ENCODE assay signal across 8 cellular contexts in genomic region chr2:23940262-23940975, GRCh38. TPM values are rescaled to one million over a fixed set of nuclear protein-coding genes. Genes with fewer than 3 reads are reported as not detected.
DNase-seq lines count a peak whose midpoint lies in the region; ATAC-seq and TF ChIP-seq lines count a peak whose summit lies in the region.

UBXN2A (plus strand) TSS chr2:23940463; CDS start chr2:23958315, 17,852 bp downstream.

- H3K79me2 ChIP-seq in DOHH2 (ENCODE audit: control insufficient read depth, low read length) (peaks cover 45% of the 10 kb centered on the region), neural cell (replicated peaks; ENCODE audit: insufficient read depth, low read length) (peaks cover 36% of the 10 kb centered on the region)

- TF ChIP-seq CTCF in DOHH2 (IDR thresholded peaks at IDR 0.05; ENCODE audit: low read depth, low read length, poor library complexity, severe bottlenecking), result no peak
- TF ChIP-seq CTCF in RWPE2 (IDR thresholded peaks at IDR 0.05; ENCODE audit: poor library complexity, severe bottlenecking), result no peak
- TF ChIP-seq CTCF in fibroblast of villous mesenchyme (IDR thresholded peaks at IDR 0.05; ENCODE audit: insufficient read depth, low read depth, low read length), result no peak
- peak; percentile 22 for TF ChIP-seq CTCF in neural cell (IDR thresholded peaks at IDR 0.05; ENCODE audit: poor library complexity, severe bottlenecking)

- H3K9me3 ChIP-seq in DOHH2 (ENCODE audit: control insufficient read depth, insufficient read depth, low read length), result no peaks in the 10 kb centered on the region
- H3K9me3 ChIP-seq in RWPE2 (ENCODE audit: severe bottlenecking), result no peaks in the 10 kb centered on the region
- H3K9me3 ChIP-seq in neural cell (ENCODE audit: low read length), result no peaks in the 10 kb centered on the region
- no peaks in the 10 kb centered on the region for H3K9me3 ChIP-seq in stomach smooth muscle (ENCODE audit: control insufficient read depth in 2 of 2, low read length in 2 of 2)

- peak; percentile 68 for ATAC-seq in GM21717 (IDR thresholded peaks at IDR 0.05; ENCODE audit: unreplicated experiment)
- ATAC-seq in RWPE2 (ENCODE audit: low read depth), result peak; percentile 79

- TF ChIP-seq EP300 in Ishikawa (IDR thresholded peaks at IDR 0.05; ENCODE audit: borderline replicate concordance), result no peak
- TF ChIP-seq EP300 in neural cell (conservative IDR thresholded peaks at IDR 0.05; ENCODE audit: poor library complexity, severe bottlenecking), result peak; percentile 26

- H4K20me1 ChIP-seq in DOHH2 (ENCODE audit: control insufficient read depth, insufficient read depth, low read depth, low read length), result no peaks in the 10 kb centered on the region
- no peaks in the 10 kb centered on the region for H4K20me1 ChIP-seq in neural cell (ENCODE audit: insufficient read depth)

- H3K9ac ChIP-seq in neural cell (ENCODE audit: low read length) (peak within 1 kb of the TSS; percentile 78), stomach smooth muscle (ENCODE audit: low read length in 2 of 2) (peak within 1 kb of the TSS; percentile 82 to 84)

- peak within 1 kb of the TSS; percentile 10 for H2AFZ ChIP-seq in neural cell (ENCODE audit: low read depth, low read length)

- H3F3A ChIP-seq in DOHH2 (ENCODE audit: control insufficient read depth, insufficient read depth) (peaks cover 10% of the 10 kb centered on the region; the same call in 1 of the 2 replicates), neural cell (ENCODE audit: insufficient read depth, low read length, poor library complexity, severe bottlenecking) (no peaks in the 10 kb centered on the region)

- H3K9me2 ChIP-seq in DOHH2 (replicated peaks; ENCODE audit: control insufficient read depth, low read length), result no peaks in the 10 kb centered on the region
- no peaks in the 10 kb centered on the region for H3K9me2 ChIP-seq in neural cell (ENCODE audit: insufficient read depth, low read length)

- H3K36me3 ChIP-seq in DOHH2 (ENCODE audit: control insufficient read depth, low read length), result no peaks in the 10 kb centered on the region; the same call in 1 of the 2 replicates
- H3K36me3 ChIP-seq in RWPE2 (ENCODE audit: low read depth), result no peaks in the 10 kb centered on the region
- H3K36me3 ChIP-seq in neural cell (ENCODE audit: insufficient read depth, low read length), result no peaks in the 10 kb centered on the region
- H3K36me3 ChIP-seq in stomach smooth muscle (ENCODE audit: control insufficient read depth in 2 of 2, insufficient read depth in 2 of 2, low read length in 2 of 2), result peaks cover 0 to 3% of the 10 kb centered on the region in 2 donors

- H3K4me1 ChIP-seq in DOHH2 (ENCODE audit: control insufficient read depth, low read length) (peaks cover 16% of the 10 kb centered on the region), RWPE2 (ENCODE audit: insufficient read depth, poor library complexity, severe bottlenecking) (no peaks in the 10 kb centered on the region), stomach smooth muscle (ENCODE audit: control insufficient read depth, insufficient read depth, low read length) (peaks cover 24% of the 10 kb centered on the region)

- H3K27me3 ChIP-seq in DOHH2 (ENCODE audit: control insufficient read depth, low read length) (no peaks in the 10 kb centered on the region), RWPE2 (ENCODE audit: insufficient read depth, poor library complexity, severe bottlenecking) (no peaks in the 10 kb centered on the region), neural cell (ENCODE audit: insufficient read depth, low read depth, low read length) (no peaks in the 10 kb centered on the region), stomach smooth muscle (ENCODE audit: control insufficient read depth in 1 of 2, insufficient read depth in 2 of 2, low read length in 2 of 2) (no peaks in the 10 kb centered on the region)

- H3K4me2 ChIP-seq in DOHH2 (ENCODE audit: low read length) (peak within 1 kb of the TSS; percentile 88), neural cell (ENCODE audit: low read length) (peak within 1 kb of the TSS; percentile 61)

- H3K4me3 ChIP-seq in DOHH2 (ENCODE audit: low read length), result peak within 1 kb of the TSS; percentile 90
- H3K4me3 ChIP-seq in RWPE2 (ENCODE audit: severe bottlenecking), result peak within 1 kb of the TSS; percentile 94
- H3K4me3 ChIP-seq in fibroblast of villous mesenchyme (ENCODE audit: low read depth, low read length), result peak within 1 kb of the TSS; percentile 82
- H3K4me3 ChIP-seq in neural cell (ENCODE audit: low read length), result peak within 1 kb of the TSS; percentile 73
- H3K4me3 ChIP-seq in stomach smooth muscle (ENCODE audit: low read length in 2 of 2), result peak within 1 kb of the TSS; percentile 89 to 94

- TF ChIP-seq RAD21 in Ishikawa (IDR thresholded peaks at IDR 0.05; ENCODE audit: low read depth) (no peak), neural cell (conservative IDR thresholded peaks at IDR 0.05) (peak; percentile 16)

- peak within 1 kb of the TSS; percentile 56 for H3K27ac ChIP-seq in DOHH2 (ENCODE audit: low read depth, low read length)
- peak within 1 kb of the TSS; percentile 68 for H3K27ac ChIP-seq in RWPE2 (ENCODE audit: poor library complexity, severe bottlenecking)
- peak within 1 kb of the TSS; percentile 50 for H3K27ac ChIP-seq in neural cell (ENCODE audit: low read length)
- peak within 1 kb of the TSS; percentile 11 for H3K27ac ChIP-seq in stomach smooth muscle (ENCODE audit: low read length)

- peak; percentile 55 for DNase-seq in RWPE2 (ENCODE audit: low spot score)
- peak; percentile 91 for DNase-seq in activated effector memory CD4-positive, alpha-beta T cell treated with anti-CD3 and anti-CD28 coated beads, Interleukin-2, amount 50 U/mL, for 16 hours
- DNase-seq in fibroblast of villous mesenchyme (ENCODE audit: low read depth), result peak; percentile 76

TF ChIP-seq in Ishikawa, 13 proteins besides CTCF, POLR2A, EP300 and RAD21 (continues in another document):
- no peak for TF ChIP-seq CREB1 (IDR thresholded peaks at IDR 0.05; ENCODE audit: low read depth)
- TF ChIP-seq CEBPB (IDR thresholded peaks at IDR 0.05), result no peak
- TF ChIP-seq USF1 (IDR thresholded peaks at IDR 0.05), result no peak
- TF ChIP-seq ZBTB7A (IDR thresholded peaks at IDR 0.05; ENCODE audit: low read depth), result peak; percentile 92
- no peak for TF ChIP-seq NFIC (IDR thresholded peaks at IDR 0.05)
- TF ChIP-seq YY1 (IDR thresholded peaks at IDR 0.05; ENCODE audit: low read depth), result peak; percentile 89
- no peak for TF ChIP-seq TEAD4 (IDR thresholded peaks at IDR 0.05)
- TF ChIP-seq FOXM1 (IDR thresholded peaks at IDR 0.05; ENCODE audit: borderline replicate concordance, low read depth), result no peak

TF ChIP-seq in neural cell, 6 proteins besides CTCF, POLR2A, EP300 and RAD21:
- TF ChIP-seq POLR2AphosphoS5 (IDR thresholded peaks at IDR 0.05) (peak; percentile 80), SMC3 (conservative IDR thresholded peaks at IDR 0.05; ENCODE audit: poor library complexity) (peak; percentile 33), EZH2 (IDR thresholded peaks at IDR 0.05; ENCODE audit: borderline replicate concordance, insufficient read depth, low read length, poor library complexity, severe bottlenecking) (no peak), MXI1 (conservative IDR thresholded peaks at IDR 0.05; ENCODE audit: poor library complexity, severe bottlenecking) (peak; percentile 66)

RNA-seq across cellular contexts. Expression of gene UBXN2A, which starts in this region (rescaled TPM):
- total RNA-seq in fibroblast of villous mesenchyme, result 9.3 and 18.1 TPM in 2 replicates
- 11.0 and 15.0 TPM in 2 replicates for polyA plus RNA-seq in neural cell
- polyA minus RNA-seq in neural cell, result 37.3 and 45.6 TPM in 2 replicates

Comparison
In these comparisons a context has a peak if more than half of its experiments do, and no peak if none do; other contexts are left out.
1. Peak in every context shown above with its lines: DNase-seq, ATAC-seq, H3K4me3 ChIP-seq and H3K27ac ChIP-seq.
2. H3K27ac ChIP-seq: peak in every context shown above with its lines; median percentile 68 in RWPE2; 56 in DOHH2; 50 in neural cell; 11 in stomach smooth muscle.